ENCODE assay signal across 8 cellular contexts in genomic region chr20:59042151-59042795, GRCh38. TPM values are rescaled to one million over a fixed set of nuclear protein-coding genes. Genes with fewer than 3 reads are reported as not detected.
DNase-seq lines count a peak whose midpoint lies in the region; ATAC-seq, FAIRE-seq and TF ChIP-seq lines count a peak whose summit lies in the region.

Gene PRELID3B (minus strand): TSS chr20:59042786. CDS start chr20:59042730, 56 bp downstream.

- H3K9ac ChIP-seq in mesendoderm (ENCODE audit: low read length): peak within 1 kb of the TSS; percentile 87

- H3K36me3 Mint-ChIP-seq in CD14-positive monocyte: peaks cover 21 to 26% of the 10 kb centered on the region in 2 donors

- peaks cover 0 to 2% (median 0%) of the 10 kb centered on the region in 3 donors for H3K27me3 Mint-ChIP-seq in CD14-positive monocyte (ENCODE audit: low read depth in 3 of 3)

- peaks cover 6% of the 10 kb centered on the region for H3K79me1 ChIP-seq in mesendoderm (ENCODE audit: low read length)

- H3K23ac ChIP-seq in mesendoderm (ENCODE audit: low read length): peak within 1 kb of the TSS; percentile 37

- intact Hi-C loops in CD14-positive monocyte (cut with micrococcal nuclease) (loop anchor here in 1 of 2 donors (5.0 to 10.0 kb wide), 2 partner anchors 145 to 387 kb away; partner anchors contain the start of gene STX16), upper lobe of right lung (cut with DNase I) (no loop called here)

- no peak within 1 kb of the TSS for H4K5ac ChIP-seq in mesendoderm (ENCODE audit: low read length)

- H3K9me3 Mint-ChIP-seq in CD14-positive monocyte: no peaks in the 10 kb centered on the region

- TF ChIP-seq CTCF in CD14-positive monocyte (IDR thresholded peaks at IDR 0.05): no peak
- TF ChIP-seq CTCF in upper lobe of right lung (IDR thresholded peaks at IDR 0.05): no peak

- peak within 1 kb of the TSS; percentile 87 for H3K4ac ChIP-seq in mesendoderm (ENCODE audit: low read depth, low read length)

- peak within 1 kb of the TSS; percentile 17 for H4K8ac ChIP-seq in mesendoderm (ENCODE audit: low read depth, low read length)

- H3K36me3 ChIP-seq in SJSA1 (peaks cover 42% of the 10 kb centered on the region), mesendoderm (ENCODE audit: control insufficient read depth, insufficient read depth, low read length) (peaks cover 1% of the 10 kb centered on the region), upper lobe of right lung (peaks cover 12% of the 10 kb centered on the region)
- peaks cover 10% of the 10 kb centered on the region for H3K36me3 ChIP-seq in effector memory CD4-positive, alpha-beta T cell (ENCODE audit: control insufficient read depth, insufficient read depth, low read length)

- H3K18ac ChIP-seq in mesendoderm (ENCODE audit: low read length): peak within 1 kb of the TSS; percentile 33

- TF ChIP-seq POLR2A in H54 (IDR thresholded peaks at IDR 0.05; ENCODE audit: low read depth, low read length): no peak

- no peak within 1 kb of the TSS for H2AK5ac ChIP-seq in mesendoderm (ENCODE audit: low read length)

- H3K27ac Mint-ChIP-seq in CD14-positive monocyte: peak within 1 kb of the TSS; percentile 86 to 96 (median 92)

- no peak within 1 kb of the TSS for H2BK5ac ChIP-seq in mesendoderm (ENCODE audit: low read length)

- H3K4me1 ChIP-seq in SJSA1 (replicated peaks) (peaks cover 24% of the 10 kb centered on the region), mesendoderm (ENCODE audit: control insufficient read depth, low read depth, low read length) (peaks cover 5% of the 10 kb centered on the region), upper lobe of right lung (peaks cover 35% of the 10 kb centered on the region)
- peaks cover 24% of the 10 kb centered on the region for H3K4me1 ChIP-seq in effector memory CD4-positive, alpha-beta T cell (ENCODE audit: control insufficient read depth, insufficient read depth, low read length, poor library complexity, severe bottlenecking)

- H3K4me2 ChIP-seq in mesendoderm (ENCODE audit: low read length): peak within 1 kb of the TSS; percentile 68

- DNase-seq in CD14-positive monocyte (ENCODE audit: low spot score) (no peak), SJSA1 (ENCODE audit: low read depth in 1 of 2, low spot score in 2 of 2) (no peak), mesendoderm (peak; percentile 27), upper lobe of right lung (no peak), H54 (ENCODE audit: insufficient read length, low spot score) (no peak)
- DNase-seq in effector memory CD4-positive, alpha-beta T cell: no peak

- H3K9me3 ChIP-seq in SJSA1 (replicated peaks) (no peaks in the 10 kb centered on the region), upper lobe of right lung (no peaks in the 10 kb centered on the region)
- no peaks in the 10 kb centered on the region for H3K9me3 ChIP-seq in effector memory CD4-positive, alpha-beta T cell (ENCODE audit: control insufficient read depth, low read length)

- ATAC-seq in GM18867 (IDR thresholded peaks at IDR 0.05; ENCODE audit: unreplicated experiment) (peak; percentile 27), HG03060 (IDR thresholded peaks at IDR 0.05; ENCODE audit: low read depth, unreplicated experiment) (peak; percentile 8), upper lobe of right lung (peak; percentile 52)

- peaks cover 23% of the 10 kb centered on the region for H3K79me2 ChIP-seq in mesendoderm (ENCODE audit: control insufficient read depth, insufficient read depth, low read length)

- H2BK15ac ChIP-seq in mesendoderm (replicated peaks; ENCODE audit: low read depth): no peak within 1 kb of the TSS

- H3K56ac ChIP-seq in mesendoderm (ENCODE audit: low read length): peak within 1 kb of the TSS; percentile 91

- H3K27me3 ChIP-seq in SJSA1 (replicated peaks) (no peaks in the 10 kb centered on the region), mesendoderm (ENCODE audit: insufficient read depth, low read length, poor library complexity) (no peaks in the 10 kb centered on the region), upper lobe of right lung (no peaks in the 10 kb centered on the region)
- H3K27me3 ChIP-seq in effector memory CD4-positive, alpha-beta T cell (replicated peaks; ENCODE audit: control insufficient read depth, insufficient read depth, low read length, poor library complexity, severe bottlenecking): no peaks in the 10 kb centered on the region

- WGBS in mesendoderm (ENCODE audit: extremely low coverage, insufficient coverage, low lambda C conversion rate): no CpG with 5 or more reads among the region's 50 CpGs

- peak within 1 kb of the TSS; percentile 39 for H3K27ac ChIP-seq in SJSA1
- peak within 1 kb of the TSS; percentile 87 for H3K27ac ChIP-seq in effector memory CD4-positive, alpha-beta T cell (ENCODE audit: insufficient read depth, low read length, poor library complexity, severe bottlenecking)
- H3K27ac ChIP-seq in mesendoderm (ENCODE audit: low read depth, low read length): no peak within 1 kb of the TSS
- peak within 1 kb of the TSS; percentile 81 for H3K27ac ChIP-seq in upper lobe of right lung

- H3K4me1 Mint-ChIP-seq in CD14-positive monocyte: peaks cover 40% of the 10 kb centered on the region

- no peak for FAIRE-seq in H54 (lab: Jason Lieb, UNC)

- H3K4me3 Mint-ChIP-seq in CD14-positive monocyte: peak within 1 kb of the TSS; percentile 85 to 91

- H3K4me3 ChIP-seq in SJSA1 (peak within 1 kb of the TSS; percentile 79), mesendoderm (ENCODE audit: low read length) (peak within 1 kb of the TSS; percentile 73), upper lobe of right lung (peak within 1 kb of the TSS; percentile 92)
- peak within 1 kb of the TSS; percentile 64 for H3K4me3 ChIP-seq in effector memory CD4-positive, alpha-beta T cell (ENCODE audit: insufficient read depth, low read depth, low read length, poor library complexity, severe bottlenecking)

- H2BK120ac ChIP-seq in mesendoderm (ENCODE audit: low read depth, low read length): no peak within 1 kb of the TSS

RNA-seq across cellular contexts. Expression of gene PRELID3B, which starts in this region (rescaled TPM):
- polyA plus RNA-seq in CD14-positive monocyte: 10 to 100 TPM; 16.9 to 21.0 TPM
- total RNA-seq in SJSA1 (2014; rRNA removed; shearing (Covaris generic)): 102 and 127 TPM in 2 replicates
- 23.0 TPM for polyA plus RNA-seq in mesendoderm (2013, experiment 1 of 2)
- polyA plus RNA-seq in mesendoderm (2013, experiment 2 of 2): 24.1 TPM
- 47.2 TPM for total RNA-seq in upper lobe of right lung
